In genomic region chr3:88440701-88441100, GRCh38 we compare ENCODE assay signal across 20 cellular contexts.
DNase-seq lines count a peak whose midpoint lies in the region; ATAC-seq and TF ChIP-seq lines count a peak whose summit lies in the region.
"Had no signal": no experiment of that assay in that cellular context is flagged by ENCODE, and none has a peak within 500 bp of the region (broad histone marks: within the 10 kb centered on the region; RNA-seq: fewer than 3 reads in every experiment).

No MANE protein-coding gene starts in this region.

- no peak overlapping the region for H3K4me3 ChIP-seq in BLaER1
- no peak overlapping the region for H3K4me3 ChIP-seq in GM23338
- H3K4me3 ChIP-seq: K562, SJSA1, spleen, vagina had no signal

- intact Hi-C loops in sciatic nerve (cut with DNase I) = no loop called here

- peaks cover 11% of the 10 kb centered on the region for H3K4me1 Mint-ChIP-seq in GM23338

- no peaks in the 10 kb centered on the region for H3K79me2 ChIP-seq in GM23338 (replicated peaks; ENCODE audit: insufficient read depth)

- H4K20me1 ChIP-seq in BLaER1 = no peaks in the 10 kb centered on the region
- H4K20me1 ChIP-seq in GM23338 (replicated peaks; ENCODE audit: insufficient read depth) = no peaks in the 10 kb centered on the region

- H3K27ac Mint-ChIP-seq in GM23338 = peak overlapping the region; percentile 85
- H3K27ac Mint-ChIP-seq: dendritic cell treated with granulocyte-macrophage colony-stimulating factor and Interleukin-4, amounts not matched to agents 40 ng/mL and 50 ng/mL, for 4 days; progenitor cell of endocrine pancreas; stimulated activated naive CD8-positive, alpha-beta T cell treated with anti-CD3 and anti-CD28 coated beads, Interleukin-15, Interleukin-2, amounts not matched to agents 100 ng/mL and 50 ng/mL, for 24 hours had no signal

- H3K27me3 ChIP-seq in BLaER1 = no peaks in the 10 kb centered on the region
- no peaks in the 10 kb centered on the region for H3K27me3 ChIP-seq in GM23338 (ENCODE audit: insufficient read depth)
- H3K27me3 ChIP-seq: SJSA1, spleen, vagina had no signal

- no peaks in the 10 kb centered on the region for H3K9me2 ChIP-seq in GM23338 (ENCODE audit: insufficient read depth)

- no peak overlapping the region for H3K4me3 Mint-ChIP-seq in GM23338
- H3K4me3 Mint-ChIP-seq: dendritic cell treated with granulocyte-macrophage colony-stimulating factor and Interleukin-4, amounts not matched to agents 40 ng/mL and 50 ng/mL, for 4 days; stimulated activated naive CD8-positive, alpha-beta T cell treated with anti-CD3 and anti-CD28 coated beads, Interleukin-15, Interleukin-2, amounts not matched to agents 100 ng/mL and 50 ng/mL, for 24 hours had no signal

- H3K9me3 Mint-ChIP-seq in GM23338 = no peaks in the 10 kb centered on the region
- H3K9me3 Mint-ChIP-seq: dendritic cell treated with granulocyte-macrophage colony-stimulating factor and Interleukin-4, amounts not matched to agents 40 ng/mL and 50 ng/mL, for 4 days had no signal

- DNase-seq in GM23338 (ENCODE audit: low spot score) = no peak
- DNase-seq in sciatic nerve (ENCODE audit: low spot score) = no peak
- DNase-seq in activated effector memory CD4-positive, alpha-beta T cell treated with Interleukin-2 at 50 U/mL for 16 hours = no peak
- DNase-seq: activated naive CD4-positive, alpha-beta T cell; Caco-2; GDM1; NCI-H1417; NCI-H345; spleen had no signal

- no peaks in the 10 kb centered on the region for H3K36me3 Mint-ChIP-seq in GM23338 (ENCODE audit: low read depth)

- H3K4me1 ChIP-seq in BLaER1 = peaks cover 17% of the 10 kb centered on the region
- peaks cover 13% of the 10 kb centered on the region; the same call in 1 of the 2 replicates for H3K4me1 ChIP-seq in GM23338 (ENCODE audit: insufficient read depth)
- H3K4me1 ChIP-seq: Caco-2, SJSA1, spleen, vagina had no signal

- H3K9me3 ChIP-seq in BLaER1 = no peaks in the 10 kb centered on the region
- H3K9me3 ChIP-seq: Caco-2, SJSA1, spleen, vagina had no signal

- ATAC-seq in GM19043 (IDR thresholded peaks at IDR 0.05; ENCODE audit: low read depth, unreplicated experiment) = peak; percentile 52
- no peak for ATAC-seq in GM23338
- ATAC-seq in HG03575 (IDR thresholded peaks at IDR 0.05; ENCODE audit: extremely low read depth, insufficient number of reproducible peaks, low FRiP score, unreplicated experiment) = peak; percentile 61
- no peak for ATAC-seq in sciatic nerve
- no peak for ATAC-seq in HG02798 (IDR thresholded peaks at IDR 0.05; ENCODE audit: poor library complexity, unreplicated experiment)
- no peak for ATAC-seq in GM18870 (IDR thresholded peaks at IDR 0.05; ENCODE audit: unreplicated experiment)
- ATAC-seq: K562 had no signal

- no peak overlapping the region for H2AFZ ChIP-seq in GM23338

- no peaks in the 10 kb centered on the region for H3F3A ChIP-seq in GM23338 (replicated peaks; ENCODE audit: low read depth)

- H3K36me3 ChIP-seq in BLaER1 = no peaks in the 10 kb centered on the region
- H3K36me3 ChIP-seq in GM23338 (ENCODE audit: insufficient read depth) = no peaks in the 10 kb centered on the region
- H3K36me3 ChIP-seq: SJSA1, spleen, vagina had no signal

- H3K9ac ChIP-seq in BLaER1 = no peak overlapping the region

- H3K4me2 ChIP-seq in BLaER1 (peak overlapping the region; percentile 33), GM23338 (no peak overlapping the region)

- H3K27ac ChIP-seq in BLaER1 = no peak overlapping the region
- no peak overlapping the region for H3K27ac ChIP-seq in GM23338 (ENCODE audit: low read depth)
- H3K27ac ChIP-seq: SJSA1, spleen, vagina had no signal

- H3K27me3 Mint-ChIP-seq in GM23338 (ENCODE audit: insufficient read depth, low read depth, poor library complexity) = no peaks in the 10 kb centered on the region
- H3K27me3 Mint-ChIP-seq: dendritic cell treated with granulocyte-macrophage colony-stimulating factor and Interleukin-4, amounts not matched to agents 40 ng/mL and 50 ng/mL, for 4 days; progenitor cell of endocrine pancreas; stimulated activated naive CD8-positive, alpha-beta T cell treated with anti-CD3 and anti-CD28 coated beads, Interleukin-15, Interleukin-2, amounts not matched to agents 100 ng/mL and 50 ng/mL, for 24 hours had no signal

- TF ChIP-seq CTCF in GM23338 (conservative IDR thresholded peaks at IDR 0.05; ENCODE audit: low read depth in 2 of 2) = no peak

TF ChIP-seq in GM23338, 12 proteins besides CTCF, POLR2A, EP300 and RAD21 (continues in another document):
- TF ChIP-seq ZNF462 (CRISPR knock-in tag; IDR thresholded peaks at IDR 0.05) = no peak
- TF ChIP-seq ETS1 (IDR thresholded peaks at IDR 0.05) = no peak
- TF ChIP-seq EZH2phosphoT487 (IDR thresholded peaks at IDR 0.05; ENCODE audit: unreplicated experiment) = no peak
- no peak for TF ChIP-seq ZNF331 (CRISPR knock-in tag; IDR thresholded peaks at IDR 0.05; ENCODE audit: low read depth)

Comparison
In these comparisons a context has a peak if more than half of its experiments do, and no peak if none do; other contexts are left out.
1. ATAC-seq: peak in GM19043 (single experiment) and HG03575 (single experiment); none in GM23338 (single experiment), sciatic nerve (single experiment), HG02798 (single experiment) and GM18870 (single experiment).